19 cellular contexts compared by ENCODE assay signal in the genomic region with DNA sequence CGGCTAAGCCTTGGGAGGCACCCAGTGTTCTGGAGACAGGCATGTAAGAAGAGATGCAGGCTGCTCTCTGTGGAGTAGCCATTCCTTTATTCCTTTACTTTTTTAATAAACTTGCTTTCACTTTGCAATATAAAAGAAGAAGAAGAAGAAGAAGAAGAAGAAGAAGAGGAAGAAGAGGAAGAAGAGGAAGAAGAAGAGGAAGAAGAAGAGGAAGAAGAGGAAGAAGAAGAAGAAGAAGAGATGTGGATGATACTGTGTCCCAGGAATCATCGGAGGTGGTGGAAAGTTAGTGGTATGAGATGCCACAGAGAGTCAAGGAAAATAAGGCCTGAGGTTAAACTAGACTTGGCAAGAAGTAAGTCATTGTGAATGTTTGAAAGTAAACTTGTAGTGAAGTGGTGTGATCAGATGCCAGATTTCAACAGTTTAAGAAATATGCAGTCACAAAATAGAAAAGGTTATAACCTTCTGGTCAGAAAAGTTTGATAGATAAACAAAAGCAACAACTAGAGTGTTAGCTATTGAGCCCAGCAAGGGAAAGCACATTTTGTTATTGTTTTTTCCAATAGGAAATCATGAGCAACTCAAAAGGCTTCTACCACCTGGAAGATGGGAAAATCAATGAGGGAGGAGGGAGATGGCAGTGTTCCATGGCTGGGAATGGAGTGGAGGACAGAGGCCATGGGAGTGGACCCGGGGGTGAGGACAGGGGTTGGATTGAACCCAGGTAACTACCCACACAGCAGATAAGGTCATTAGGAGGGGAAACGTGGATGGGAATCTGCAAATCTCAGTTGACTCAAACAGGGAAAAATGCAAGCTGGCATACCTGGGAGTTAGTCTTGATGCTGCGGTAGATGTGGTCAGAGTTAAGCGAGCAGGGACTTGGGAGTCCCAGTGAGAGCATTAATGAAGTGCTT. TPM values are rescaled to one million over a fixed set of nuclear protein-coding genes. Genes with fewer than 3 reads are reported as not detected.
A peak's percentile ranks its signal among the peaks of the same experiment; 100 is the strongest.
DNase-seq lines count a peak whose midpoint lies in the region; ATAC-seq, FAIRE-seq and TF ChIP-seq lines count a peak whose summit lies in the region.
"Had no signal": no experiment of that assay in that cellular context is flagged by ENCODE, and none has a peak within 500 bp of the region (broad histone marks: within the 10 kb centered on the region; RNA-seq: fewer than 3 reads in every experiment).

No MANE protein-coding gene starts in this region.

- H3K4me2 ChIP-seq in endothelial cell of umbilical vein (ENCODE audit: insufficient read depth, low read length) (peak overlapping the region; percentile 41), SK-N-SH (no peak overlapping the region)

- H3K9ac ChIP-seq in endothelial cell of umbilical vein (replicated peaks; ENCODE audit: extremely low read depth, insufficient read depth, low read length) (no peak overlapping the region), SK-N-SH (no peak overlapping the region)

- H3K27ac ChIP-seq in Panc1 (ENCODE audit: low read length) (no peak overlapping the region), endothelial cell of umbilical vein (ENCODE audit: insufficient read depth, low read depth, low read length) (no peak overlapping the region), lower lobe of right lung (no peak overlapping the region), thyroid gland (peak overlapping the region; percentile 59 to 69 (median 64)), SK-N-SH (ENCODE audit: low read depth in 2 of 2, low read length in 1 of 2) (no peak overlapping the region)

- H3K79me2 ChIP-seq in endothelial cell of umbilical vein (ENCODE audit: control insufficient read depth, insufficient read depth, low read length) (no peaks in the 10 kb centered on the region), SK-N-SH (ENCODE audit: insufficient read depth) (peaks cover 3% of the 10 kb centered on the region; the same call in 1 of the 2 replicates)

- BruUV-seq in Panc1 (replicated peaks; lab: Mats Ljungman, UMichigan) (no TSS peak), endothelial cell of umbilical vein (replicated peaks; lab: Mats Ljungman, UMichigan) (no TSS peak)

- H3K4me1 ChIP-seq in Panc1 (ENCODE audit: control insufficient read depth, insufficient read depth, low read length) (peaks cover 6% of the 10 kb centered on the region; the same call in 1 of the 2 replicates), endothelial cell of umbilical vein (ENCODE audit: control insufficient read depth, extremely low read depth, insufficient read depth, low read length) (peaks cover 10% of the 10 kb centered on the region), lower lobe of right lung (peaks cover 18% of the 10 kb centered on the region), thyroid gland (peaks cover 26 to 41% of the 10 kb centered on the region in 2 donors), SK-N-SH (ENCODE audit: control insufficient read depth in 1 of 2, insufficient read depth in 2 of 2, low read depth in 1 of 2, low read length in 1 of 2) (peaks cover 0 to 4% of the 10 kb centered on the region in 2 experiments; a peak in 1 of 4 replicates)

- TF ChIP-seq POLR2A in endothelial cell of umbilical vein (IDR thresholded peaks at IDR 0.05; ENCODE audit: low read depth, low read length) (no peak), thyroid gland (IDR thresholded peaks at IDR 0.05) (no peak)

- no peaks in the 10 kb centered on the region for H3K27me3 ChIP-seq in Panc1 (ENCODE audit: control insufficient read depth, insufficient read depth, low read length)
- no peaks in the 10 kb centered on the region for H3K27me3 ChIP-seq in endothelial cell of umbilical vein (ENCODE audit: control insufficient read depth in 2 of 2, insufficient read depth in 2 of 2, low read length in 2 of 2)
- no peaks in the 10 kb centered on the region for H3K27me3 ChIP-seq in lower lobe of right lung (ENCODE audit: low read depth)
- no peaks in the 10 kb centered on the region for H3K27me3 ChIP-seq in thyroid gland
- no peaks in the 10 kb centered on the region for H3K27me3 ChIP-seq in SK-N-SH (ENCODE audit: insufficient read depth)

- 60 to 68% methylated on average over 6 of the region's 6 CpGs for WGBS in thyroid gland, 2 donors
- 80% methylated on average over 6 of the region's 6 CpGs for WGBS in SK-N-SH (ENCODE audit: low lambda C conversion rate)

- POLR2A ChIA-PET in Panc1 (lab: Charles Lee), result no interaction called here
- POLR2A ChIA-PET in endothelial cell of umbilical vein (lab: Charles Lee), result no interaction called here
- POLR2A ChIA-PET in SK-N-SH (lab: Yijun Ruan, JAX), result no interaction called here

- TF ChIP-seq CTCF in Panc1 (IDR thresholded peaks at IDR 0.05) (no peak), endothelial cell of umbilical vein (IDR thresholded peaks at IDR 0.05; ENCODE audit: extremely low read depth in 1 of 2, insufficient read depth in 1 of 2, low read depth in 1 of 2, low read length in 2 of 2) (no peak), lower lobe of right lung (IDR thresholded peaks at IDR 0.05) (no peak), thyroid gland (IDR thresholded peaks at IDR 0.05) (no peak), SK-N-SH (IDR thresholded peaks at IDR 0.05) (no peak)

- no peak for DNase-seq in Panc1 (ENCODE audit: low read depth, low spot score)
- peak; percentile 80 for DNase-seq in endothelial cell of umbilical vein (ENCODE audit: low read depth, low spot score)
- DNase-seq in lower lobe of right lung, result no peak
- peak in 1 of 2 donors; percentile 24 for DNase-seq in thyroid gland
- DNase-seq in SK-N-SH, result no peak
- DNase-seq in KBM-7, result no peak
- DNase-seq: activated CD4-positive, alpha-beta T cell treated with anti-CD3 and anti-CD28 coated beads, Interleukin-2, amount 50 U/mL, for 1 hour; activated naive CD4-positive, alpha-beta T cell; AML-193; anterior cingulate cortex; Caco-2; head of caudate nucleus; NCI-H1092 treated with DMSO at 0.1 percent for 48 hours; NCI-H2171; nucleus accumbens; stimulated activated CD4-positive, alpha-beta T cell treated with anti-CD3 and anti-CD28 coated beads, Interleukin-4, amount 100 ng/mL, for 24 hours; substantia nigra had no signal

- H2AFZ ChIP-seq in endothelial cell of umbilical vein (ENCODE audit: low read depth, low read length) (no peak overlapping the region), SK-N-SH (ENCODE audit: low read depth) (no peak overlapping the region)

- peak; percentile 65 for ATAC-seq in Panc1
- ATAC-seq in lower lobe of right lung, result peak; percentile 51 to 52
- ATAC-seq in HG03097 (IDR thresholded peaks at IDR 0.05; ENCODE audit: low FRiP score, unreplicated experiment), result no peak

- H3K9me2 ChIP-seq in SK-N-SH, result no peaks in the 10 kb centered on the region

- H3K9me3 ChIP-seq in Panc1 (ENCODE audit: control insufficient read depth, insufficient read depth, low read depth, low read length) (no peaks in the 10 kb centered on the region), endothelial cell of umbilical vein (replicated peaks; ENCODE audit: control insufficient read depth, insufficient read depth, low read length) (no peaks in the 10 kb centered on the region), lower lobe of right lung (no peaks in the 10 kb centered on the region), thyroid gland (no peaks in the 10 kb centered on the region), SK-N-SH (no peaks in the 10 kb centered on the region)
- H3K9me3 ChIP-seq: Caco-2 had no signal

- no peak for TF ChIP-seq EP300 in SK-N-SH (IDR thresholded peaks at IDR 0.05; ENCODE audit: borderline replicate concordance in 1 of 2, low read depth in 1 of 2, low read length in 1 of 2)

- no peak overlapping the region for H3K4me3 ChIP-seq in Panc1 (ENCODE audit: low read depth in 2 of 2, low read length in 2 of 2)
- H3K4me3 ChIP-seq in endothelial cell of umbilical vein (replicated peaks in 1 of 3; ENCODE audit: insufficient read depth in 1 of 3, low read depth in 1 of 3, low read length in 3 of 3), result no peak overlapping the region
- no peak overlapping the region for H3K4me3 ChIP-seq in lower lobe of right lung
- no peak overlapping the region for H3K4me3 ChIP-seq in thyroid gland (replicated peaks in 1 of 3)
- H3K4me3 ChIP-seq in SK-N-SH (ENCODE audit: low read depth in 2 of 2, low read length in 1 of 2), result no peak overlapping the region

- H4K20me1 ChIP-seq in endothelial cell of umbilical vein (replicated peaks; ENCODE audit: control insufficient read depth, extremely low read depth, insufficient read depth, low read length), result no peaks in the 10 kb centered on the region
- no peaks in the 10 kb centered on the region for H4K20me1 ChIP-seq in SK-N-SH (ENCODE audit: insufficient read depth)

- dilution Hi-C loops in endothelial cell of umbilical vein (cut with MboI; ENCODE audit: extremely low pct_ligation_motif_present, low sequenced_read_pairs), result no loop called here

- TF ChIP-seq RAD21 in SK-N-SH (IDR thresholded peaks at IDR 0.05; ENCODE audit: low read length), result no peak

- no peaks in the 10 kb centered on the region for H3K36me3 ChIP-seq in Panc1 (ENCODE audit: control insufficient read depth, insufficient read depth, low read length)
- H3K36me3 ChIP-seq in endothelial cell of umbilical vein (ENCODE audit: control insufficient read depth in 2 of 2, extremely low read depth in 1 of 2, insufficient read depth in 2 of 2, low read length in 2 of 2), result no peaks in the 10 kb centered on the region
- H3K36me3 ChIP-seq in lower lobe of right lung, result no peaks in the 10 kb centered on the region
- H3K36me3 ChIP-seq in thyroid gland, result no peaks in the 10 kb centered on the region
- H3K36me3 ChIP-seq in SK-N-SH (replicated peaks in 1 of 2; ENCODE audit: control insufficient read depth in 1 of 2, insufficient read depth in 2 of 2, low read length in 1 of 2), result peaks cover 0 to 2% of the 10 kb centered on the region in 2 experiments

- H3K9me1 ChIP-seq in endothelial cell of umbilical vein (replicated peaks; ENCODE audit: control insufficient read depth, extremely low read depth, insufficient read depth, low read length), result no peaks in the 10 kb centered on the region

- CTCF ChIA-PET in Panc1 (lab: Charles Lee), result no interaction called here
- CTCF ChIA-PET in endothelial cell of umbilical vein (lab: Charles Lee), result interaction anchor here (0.7 kb wide), 1 partner anchor 41 kb away, joined by 3 read pairs; no protein-coding TSS in a partner anchor
- CTCF ChIA-PET in SK-N-SH (lab: Yijun Ruan, JAX), result interaction anchor here (0.6 kb wide), 1 partner anchor 15 kb away, joined by 3 read pairs; no protein-coding TSS in a partner anchor

- intact Hi-C loops in Panc1 (cut with micrococcal nuclease; ENCODE audit: unreplicated experiment) (no loop called here), endothelial cell of umbilical vein (cut with micrococcal nuclease) (loop anchor here (1.0 kb wide), 1 partner anchor 9 kb away; no protein-coding TSS in a partner anchor), lower lobe of right lung (cut with DNase I) (no loop called here), thyroid gland (cut with DNase I) (no loop called here)

- FAIRE-seq in endothelial cell of umbilical vein (lab: Jason Lieb, UNC), result peak; percentile 44
- FAIRE-seq: islet of Langerhans had no signal

- in situ Hi-C loops in Panc1 (cut with HindIII; ENCODE audit: low pct_unique_long_range_greater_than_20kb, low sequenced_read_pairs), result no loop called here
- in situ Hi-C loops in KBM-7 (cut with MboI; ENCODE audit: low pct_unique_long_range_greater_than_20kb, low sequenced_read_pairs), result no loop called here

- no peaks in the 10 kb centered on the region for H3F3A ChIP-seq in SK-N-SH (replicated peaks; ENCODE audit: insufficient read depth)

RNA-seq across cellular contexts. Expression of gene AOPEP, which starts 16.8 kb away (rescaled TPM):
- total RNA-seq in Panc1 (2021; ENCODE audit: unreplicated experiment) (36.4 TPM), endothelial cell of umbilical vein (35.6 and 41.6 TPM in 2 replicates), lower lobe of right lung (63.7 TPM), thyroid gland (100 to 1,000 TPM; 126 to 216 (median 136) TPM)
- 29.7 TPM for polyA plus RNA-seq in Panc1 (2012; ENCODE audit: insufficient read length)
- polyA plus RNA-seq in endothelial cell of umbilical vein (18.1 and 20.2 TPM in 2 replicates), SK-N-SH (2012; rRNA removed) (53.0 and 54.6 TPM in 2 replicates)
- polyA plus RNA-seq in endothelial cell of umbilical vein (2011; cell fraction: cytosol; rRNA removed), result 18.4 and 19.7 TPM in 2 replicates
- polyA plus RNA-seq in endothelial cell of umbilical vein (2011; cell fraction: nucleus; rRNA removed), result 45.7 and 47.1 TPM in 2 replicates
- 18.6 and 25.0 TPM in 2 replicates for polyA plus RNA-seq in endothelial cell of umbilical vein (2012)
- polyA minus RNA-seq in endothelial cell of umbilical vein, result 55.5 and 56.5 TPM in 2 replicates
- 15.1 TPM for polyA minus RNA-seq in endothelial cell of umbilical vein (2011; cell fraction: cytosol; rRNA and poly(A)+ RNA removed)
- 113 and 129 TPM in 2 replicates for polyA minus RNA-seq in endothelial cell of umbilical vein (2011; cell fraction: nucleus; rRNA and poly(A)+ RNA removed)
- 44.6 and 47.2 TPM in 2 replicates for polyA plus RNA-seq in SK-N-SH (2012; cell fraction: cytosol; rRNA removed)
- polyA plus RNA-seq in SK-N-SH (2012; cell fraction: nucleus; rRNA removed), result 105 and 122 TPM in 2 replicates

Comparison
In these comparisons a context has a peak if more than half of its experiments do, and no peak if none do; other contexts are left out.
1. H3K27ac ChIP-seq: peak in thyroid gland (3 of 3); none in Panc1 (single experiment), endothelial cell of umbilical vein (single experiment), lower lobe of right lung (single experiment) and SK-N-SH (0 of 2).